22 cellular contexts compared by ENCODE assay signal in the genomic region with DNA sequence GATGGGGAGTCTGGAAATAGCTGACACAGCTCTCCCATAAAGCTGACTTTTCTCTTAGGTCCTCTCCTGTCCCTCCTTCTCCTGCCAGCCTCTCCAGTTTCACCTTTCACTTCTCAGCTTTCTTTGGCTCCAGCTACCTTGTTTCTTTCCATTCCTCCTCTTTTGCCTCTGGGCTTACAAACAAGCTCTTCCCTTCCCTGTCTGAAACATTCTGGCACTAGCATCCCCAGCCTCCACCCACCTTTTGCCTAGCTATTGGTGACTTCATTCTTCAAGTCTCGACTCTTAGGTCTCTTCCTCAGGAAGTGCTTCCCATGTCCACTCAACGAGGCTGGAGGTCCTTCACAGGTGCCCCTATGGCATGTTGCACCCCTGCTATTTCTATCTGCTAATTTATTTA.
"Had no signal": no experiment of that assay in that cellular context is flagged by ENCODE, and none has a peak within 500 bp of the region (broad histone marks: within the 10 kb centered on the region; RNA-seq: fewer than 3 reads in every experiment).

No MANE protein-coding gene starts in this region.

- H3K27me3 Mint-ChIP-seq: activated CD4-positive, alpha-beta memory T cell treated with anti-CD3 and anti-CD28 coated beads, Interleukin-2, amount 10 ng/mL, durations not matched to agents 7 days and 5 days; central memory CD8-positive, alpha-beta T cell had no signal

- H3K27ac Mint-ChIP-seq: activated CD4-positive, alpha-beta memory T cell treated with anti-CD3 and anti-CD28 coated beads, Interleukin-2, amount 10 ng/mL, durations not matched to agents 7 days and 5 days; activated naive CD4-positive, alpha-beta T cell treated with anti-CD3 and anti-CD28 coated beads, Interleukin-2, amount 10 ng/mL, durations not matched to agents 7 days and 5 days; activated T-helper 2 cell treated with anti-CD3 and anti-CD28 coated beads, Interferon-gamma antibody, Interleukin-2, Interleukin-4, amounts not matched to agents 10 μg/mL and 5 μg/mL and 100 μg/mL, durations not matched to agents 14 hours and 24 hours and 36 hours; brain had no signal

- H3K4me1 Mint-ChIP-seq: central memory CD8-positive, alpha-beta T cell had no signal

- H3K9me3 Mint-ChIP-seq: activated CD4-positive, alpha-beta memory T cell treated with anti-CD3 and anti-CD28 coated beads, Interleukin-2, amount 10 ng/mL, durations not matched to agents 7 days and 5 days; activated naive CD4-positive, alpha-beta T cell treated with anti-CD3 and anti-CD28 coated beads, Interleukin-2, amount 10 ng/mL, durations not matched to agents 7 days and 5 days; activated T-helper 2 cell treated with anti-CD3 and anti-CD28 coated beads, Interferon-gamma antibody, Interleukin-2, Interleukin-4, amounts not matched to agents 10 μg/mL and 5 μg/mL and 100 μg/mL, durations not matched to agents 14 hours and 24 hours and 36 hours; central memory CD8-positive, alpha-beta T cell had no signal

- H3K4me3 Mint-ChIP-seq: activated CD4-positive, alpha-beta memory T cell treated with anti-CD3 and anti-CD28 coated beads, Interleukin-2, amount 10 ng/mL, durations not matched to agents 7 days and 5 days; activated naive CD4-positive, alpha-beta T cell treated with anti-CD3 and anti-CD28 coated beads, Interleukin-2, amount 10 ng/mL, durations not matched to agents 7 days and 5 days; brain; central memory CD8-positive, alpha-beta T cell had no signal

- H3K36me3 Mint-ChIP-seq: activated naive CD4-positive, alpha-beta T cell treated with anti-CD3 and anti-CD28 coated beads, Interleukin-2, amount 10 ng/mL, durations not matched to agents 7 days and 5 days; brain had no signal

- DNase-seq: activated CD4-positive, alpha-beta memory T cell treated with anti-CD3 and anti-CD28 coated beads, Interleukin-2, amount 10 ng/mL, durations not matched to agents 7 days and 5 days; activated CD4-positive, alpha-beta T cell treated with anti-CD3 and anti-CD28 coated beads, Interleukin-2, amount 50 U/mL, for 1 hour; activated CD4-positive, CD25-positive, alpha-beta regulatory T cell; activated gamma-delta T cell treated with Interleukin-2 at 50 U/mL for 16 hours; activated naive CD4-positive, alpha-beta T cell treated with anti-CD3 and anti-CD28 coated beads, Interleukin-2, amount 10 ng/mL, durations not matched to agents 7 days and 5 days; activated T-cell treated with anti-CD3 and anti-CD28 coated beads for 4 hours; activated T-cell treated with anti-CD3 and anti-CD28 coated beads, Interleukin-2, amount 50 U/mL, for 48 hours; MM.1S; NCI-H1105; NCI-H1436; NCI-H1694 treated with DMSO at 0.1 percent for 48 hours; NCI-H2029 treated with DMSO at 0.1 percent for 48 hours; NCI-H345; NCI-H510A; NCI-H526 treated with DMSO at 0.1 percent for 48 hours; NCI-H82; SIG-M5; T-helper 2 cell had no signal

- H3K27ac ChIP-seq: VCaP had no signal
